Comparison of ENCODE assay signal across 14 cellular contexts in genomic region chr17:54666559-54666958, GRCh38.
"Had no signal": no experiment of that assay in that cellular context is flagged by ENCODE, and none has a peak within 500 bp of the region (broad histone marks: within the 10 kb centered on the region; RNA-seq: fewer than 3 reads in every experiment).

No MANE protein-coding gene starts in this region.

- H3K27me3 ChIP-seq: heart left ventricle, neutrophil, right atrium auricular region, upper lobe of left lung, uterus had no signal

- H3K9me3 ChIP-seq: neutrophil, right atrium auricular region, uterus had no signal

- H3K27ac ChIP-seq: coronary artery, heart left ventricle, neutrophil, right atrium auricular region, upper lobe of left lung, uterus had no signal

- DNase-seq: effector CD8-positive, alpha-beta T cell; heart left ventricle; hippocampal formation; islet precursor cell; mammary epithelial cell; mucosa of descending colon; small intestine; stimulated activated CD4-positive, alpha-beta T cell treated with anti-CD3 and anti-CD28 coated beads, Interleukin-12 subunit alpha, Interleukin-12 subunit beta, amount 100 ng/mL, for 4 hours; stimulated activated naive CD4-positive, alpha-beta T cell; upper lobe of left lung; uterus had no signal

- H3K4me3 ChIP-seq: coronary artery, heart left ventricle, mucosa of descending colon, right atrium auricular region, upper lobe of left lung, uterus had no signal

- H3K36me3 ChIP-seq: heart left ventricle, neutrophil, right atrium auricular region, upper lobe of left lung, uterus had no signal

- H3K4me1 ChIP-seq: heart left ventricle, right atrium auricular region, upper lobe of left lung, uterus had no signal
